ENCODE assay signal across 15 cellular contexts in the genomic region with DNA sequence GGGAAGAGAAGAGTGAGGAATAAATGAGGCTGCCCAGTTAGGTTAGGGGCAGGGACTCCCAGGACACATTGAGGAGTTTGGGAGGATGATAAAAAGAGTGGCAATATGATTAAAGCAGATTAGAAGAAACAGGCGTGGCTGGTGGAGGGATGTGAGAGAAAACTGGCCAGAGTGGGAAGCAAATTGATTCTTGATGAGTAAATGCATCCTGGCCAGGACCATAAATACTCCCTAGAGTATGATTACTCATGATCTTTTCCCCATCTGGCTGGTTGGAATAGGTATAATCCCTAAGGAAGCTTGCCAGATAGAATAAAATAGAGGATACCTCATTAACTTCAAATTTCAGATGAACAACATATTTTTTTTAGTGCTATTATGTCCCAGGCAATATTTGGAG. TPM values are rescaled to one million over a fixed set of nuclear protein-coding genes. Genes with fewer than 3 reads are reported as not detected.
DNase-seq lines count a peak whose midpoint lies in the region; ATAC-seq and TF ChIP-seq lines count a peak whose summit lies in the region.
"Had no signal": no experiment of that assay in that cellular context is flagged by ENCODE, and none has a peak within 500 bp of the region (broad histone marks: within the 10 kb centered on the region; RNA-seq: fewer than 3 reads in every experiment).

No MANE protein-coding gene starts in this region.

- H3K36me3 Mint-ChIP-seq in CD4-positive, CD25-positive, alpha-beta regulatory T cell, result no peaks in the 10 kb centered on the region
- H3K36me3 Mint-ChIP-seq in activated CD4-positive, alpha-beta memory T cell treated with anti-CD3 and anti-CD28 coated beads for 36 hours, result no peaks in the 10 kb centered on the region
- no peaks in the 10 kb centered on the region for H3K36me3 Mint-ChIP-seq in glutamatergic neuron (ENCODE audit: unreplicated experiment)
- H3K36me3 Mint-ChIP-seq: activated naive CD4-positive, alpha-beta T cell treated with anti-CD3 and anti-CD28 coated beads, Interleukin-2, amount 50 U/mL, for 72 hours; naive B cell had no signal

- H3K36me3 ChIP-seq in CD4-positive, CD25-positive, alpha-beta regulatory T cell (ENCODE audit: control insufficient read depth, insufficient read depth, low read length), result no peaks in the 10 kb centered on the region
- H3K36me3 ChIP-seq in suprapubic skin, result no peaks in the 10 kb centered on the region
- H3K36me3 ChIP-seq: left ventricle myocardium inferior had no signal

- intact Hi-C loops in activated CD4-positive, alpha-beta memory T cell treated with anti-CD3 and anti-CD28 coated beads for 36 hours (cut with micrococcal nuclease), result loop anchor here (2.0 to 5.0 kb wide), 2 partner anchors 13 to 43 kb away; no protein-coding TSS in a partner anchor

- H3K27me3 ChIP-seq in CD4-positive, CD25-positive, alpha-beta regulatory T cell (ENCODE audit: control insufficient read depth, insufficient read depth, low read length), result no peaks in the 10 kb centered on the region
- no peaks in the 10 kb centered on the region for H3K27me3 ChIP-seq in suprapubic skin

- H3K4me3 Mint-ChIP-seq in CD4-positive, CD25-positive, alpha-beta regulatory T cell, result no peak overlapping the region
- H3K4me3 Mint-ChIP-seq in activated CD4-positive, alpha-beta memory T cell treated with anti-CD3 and anti-CD28 coated beads for 36 hours, result peak overlapping the region; percentile 40
- H3K4me3 Mint-ChIP-seq in glutamatergic neuron (ENCODE audit: unreplicated experiment), result peak overlapping the region; percentile 10
- H3K4me3 Mint-ChIP-seq: naive B cell had no signal

- DNase-seq in CD4-positive, CD25-positive, alpha-beta regulatory T cell, result no peak
- DNase-seq in GM04504 (ENCODE audit: low read depth), result peak; percentile 38
- no peak for DNase-seq in activated CD4-positive, alpha-beta memory T cell treated with anti-CD3 and anti-CD28 coated beads for 36 hours
- no peak for DNase-seq in glutamatergic neuron
- DNase-seq in OCI-M2 (lab: John Stamatoyannopoulos, UW; ENCODE audit: unreplicated experiment), result no peak
- DNase-seq in suprapubic skin (ENCODE audit: low spot score in 2 of 2), result no peak
- no peak for DNase-seq in caudate nucleus (lab: John Stamatoyannopoulos, UW)
- no peak for DNase-seq in RPMI8226
- DNase-seq: hippocampal formation, left ventricle myocardium inferior, naive B cell, NCI-H2171 treated with DMSO at 0.1 percent for 48 hours had no signal

- POLR2A ChIA-PET in activated CD4-positive, alpha-beta memory T cell treated with anti-CD3 and anti-CD28 coated beads for 36 hours (lab: Charles Lee), result no interaction called here

- WGBS in suprapubic skin, result 41% methylated on average over 1 of the region's 1 CpG

- H3K27ac Mint-ChIP-seq in CD4-positive, CD25-positive, alpha-beta regulatory T cell, result peak overlapping the region in 1 of 3 donors; percentile 92
- peak overlapping the region; percentile 84 for H3K27ac Mint-ChIP-seq in activated CD4-positive, alpha-beta memory T cell treated with anti-CD3 and anti-CD28 coated beads for 36 hours
- no peak overlapping the region for H3K27ac Mint-ChIP-seq in glutamatergic neuron (ENCODE audit: unreplicated experiment)
- H3K27ac Mint-ChIP-seq: activated naive CD4-positive, alpha-beta T cell treated with anti-CD3 and anti-CD28 coated beads, Interleukin-2, amount 50 U/mL, for 72 hours; naive B cell had no signal

- peak overlapping the region; percentile 79 for H3K27ac ChIP-seq in CD4-positive, CD25-positive, alpha-beta regulatory T cell (ENCODE audit: insufficient read depth, low read length, poor library complexity, severe bottlenecking)
- no peak overlapping the region for H3K27ac ChIP-seq in suprapubic skin
- no peak overlapping the region for H3K27ac ChIP-seq in caudate nucleus (ENCODE audit: low read depth, low read length)
- H3K27ac ChIP-seq: C4-2B, left ventricle myocardium inferior had no signal

- no peak for ATAC-seq in CD4-positive, CD25-positive, alpha-beta regulatory T cell (ENCODE audit: low read depth in 2 of 2)
- ATAC-seq: activated naive CD4-positive, alpha-beta T cell treated with anti-CD3 and anti-CD28 coated beads, Interleukin-2, amount 50 U/mL, for 72 hours had no signal

- CTCF ChIA-PET in activated CD4-positive, alpha-beta memory T cell treated with anti-CD3 and anti-CD28 coated beads for 36 hours (lab: Charles Lee), result no interaction called here

- no peak for TF ChIP-seq EP300 in suprapubic skin (IDR thresholded peaks at IDR 0.05)

- peaks cover 3% of the 10 kb centered on the region for H3K4me1 ChIP-seq in CD4-positive, CD25-positive, alpha-beta regulatory T cell (ENCODE audit: control insufficient read depth, insufficient read depth, low read length, poor library complexity, severe bottlenecking)
- peaks cover 3% of the 10 kb centered on the region for H3K4me1 ChIP-seq in suprapubic skin
- H3K4me1 ChIP-seq: left ventricle myocardium inferior had no signal

- TF ChIP-seq CTCF in glutamatergic neuron (IDR thresholded peaks at IDR 0.05; ENCODE audit: partially characterized antibody, unreplicated experiment) (no peak), suprapubic skin (IDR thresholded peaks at IDR 0.05) (no peak)

- TF ChIP-seq POLR2A in suprapubic skin (IDR thresholded peaks at IDR 0.05), result no peak

- no peak overlapping the region for H3K4me3 ChIP-seq in CD4-positive, CD25-positive, alpha-beta regulatory T cell (ENCODE audit: low read depth, low read length)
- no peak overlapping the region for H3K4me3 ChIP-seq in suprapubic skin
- H3K4me3 ChIP-seq: left ventricle myocardium inferior had no signal

- peaks cover 4 to 30% (median 16%) of the 10 kb centered on the region in 4 donors for H3K4me1 Mint-ChIP-seq in CD4-positive, CD25-positive, alpha-beta regulatory T cell
- peaks cover 28% of the 10 kb centered on the region for H3K4me1 Mint-ChIP-seq in activated CD4-positive, alpha-beta memory T cell treated with anti-CD3 and anti-CD28 coated beads for 36 hours (ENCODE audit: low read depth)
- peaks cover 8% of the 10 kb centered on the region for H3K4me1 Mint-ChIP-seq in glutamatergic neuron (ENCODE audit: low read depth, unreplicated experiment)
- H3K4me1 Mint-ChIP-seq: naive B cell had no signal

- no peaks in the 10 kb centered on the region for H3K9me3 ChIP-seq in CD4-positive, CD25-positive, alpha-beta regulatory T cell (ENCODE audit: control insufficient read depth in 2 of 2, low read length in 2 of 2)
- no peaks in the 10 kb centered on the region for H3K9me3 ChIP-seq in suprapubic skin
- H3K9me3 ChIP-seq: left ventricle myocardium inferior had no signal

- H3K27me3 Mint-ChIP-seq in CD4-positive, CD25-positive, alpha-beta regulatory T cell, result peaks cover 19% of the 10 kb centered on the region
- no peaks in the 10 kb centered on the region for H3K27me3 Mint-ChIP-seq in activated CD4-positive, alpha-beta memory T cell treated with anti-CD3 and anti-CD28 coated beads for 36 hours
- peaks cover 9% of the 10 kb centered on the region for H3K27me3 Mint-ChIP-seq in glutamatergic neuron (ENCODE audit: unreplicated experiment)

- H3K9me3 Mint-ChIP-seq in CD4-positive, CD25-positive, alpha-beta regulatory T cell, result peaks cover 0 to 2% (median 0%) of the 10 kb centered on the region in 7 donors
- H3K9me3 Mint-ChIP-seq in activated CD4-positive, alpha-beta memory T cell treated with anti-CD3 and anti-CD28 coated beads for 36 hours, result no peaks in the 10 kb centered on the region
- peaks cover 4% of the 10 kb centered on the region for H3K9me3 Mint-ChIP-seq in glutamatergic neuron (ENCODE audit: unreplicated experiment)

RNA-seq across cellular contexts. Expression of gene DAW1, which starts 21.5 kb away (rescaled TPM):
- not detected for total RNA-seq in CD4-positive, CD25-positive, alpha-beta regulatory T cell
- not detected for polyA plus RNA-seq in CD4-positive, CD25-positive, alpha-beta regulatory T cell
- total RNA-seq in activated CD4-positive, alpha-beta memory T cell treated with anti-CD3 and anti-CD28 coated beads for 36 hours, result not detected
- not detected for total RNA-seq in glutamatergic neuron (ENCODE audit: unreplicated experiment)
- total RNA-seq in suprapubic skin, result 1 to 10 TPM in 1 of 4 donors, not detected in 3; 1.1 TPM
- total RNA-seq: activated naive CD4-positive, alpha-beta T cell treated with anti-CD3 and anti-CD28 coated beads, Interleukin-2, amount 50 U/mL, for 72 hours; G401 had no signal

RNA-seq across cellular contexts. Expression of gene CCL20, which starts 36.3 kb away (rescaled TPM):
- 3.7 TPM for total RNA-seq in CD4-positive, CD25-positive, alpha-beta regulatory T cell
- polyA plus RNA-seq in CD4-positive, CD25-positive, alpha-beta regulatory T cell, result 1 to 10 TPM in 3 of 4 donors, under 1 TPM in 1; 0.94 to 2.3 (median 2.1) TPM
- 10 to 100 TPM; 72.0 to 74.7 TPM for total RNA-seq in activated CD4-positive, alpha-beta memory T cell treated with anti-CD3 and anti-CD28 coated beads for 36 hours
- total RNA-seq in glutamatergic neuron (ENCODE audit: unreplicated experiment) (not detected), suprapubic skin (1 to 10 TPM in 2 of 4 donors, not detected in 2; 2.0 to 4.2 TPM)
- total RNA-seq: G401, left ventricle myocardium inferior had no signal

Comparison
In these comparisons a context has a peak if more than half of its experiments do, and no peak if none do; other contexts are left out.
1. H3K4me3 Mint-ChIP-seq: peak in activated CD4-positive, alpha-beta memory T cell treated with anti-CD3 and anti-CD28 coated beads for 36 hours (single experiment) and glutamatergic neuron (single experiment); none in CD4-positive, CD25-positive, alpha-beta regulatory T cell (0 of 4).
2. RNA of gene CCL20, which starts 36.3 kb away (total RNA-seq): 72.0 to 74.7 TPM in activated CD4-positive, alpha-beta memory T cell treated with anti-CD3 and anti-CD28 coated beads for 36 hours; 3.7 TPM in CD4-positive, CD25-positive, alpha-beta regulatory T cell (single experiment), 2.0 to 4.2 TPM in suprapubic skin and not detected in glutamatergic neuron (single experiment); every median in the first group is over 10 times any median in the second.